ENCODE assay signal across 10 cellular contexts in the genomic region with DNA sequence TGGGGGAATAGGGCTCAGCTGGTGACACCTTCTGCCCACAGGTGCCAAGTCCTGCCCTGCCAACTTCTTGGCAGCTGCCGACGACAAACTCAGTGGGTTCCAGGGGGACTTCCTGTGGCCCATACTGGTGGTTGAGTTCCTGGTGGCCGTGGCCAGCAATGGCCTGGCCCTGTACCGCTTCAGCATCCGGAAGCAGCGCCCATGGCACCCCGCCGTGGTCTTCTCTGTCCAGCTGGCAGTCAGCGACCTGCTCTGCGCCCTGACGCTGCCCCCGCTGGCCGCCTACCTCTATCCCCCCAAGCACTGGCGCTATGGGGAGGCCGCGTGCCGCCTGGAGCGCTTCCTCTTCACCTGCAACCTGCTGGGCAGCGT. TPM values are rescaled to one million over a fixed set of nuclear protein-coding genes. Genes with fewer than 3 reads are reported as not detected.
DNase-seq lines count a peak whose midpoint lies in the region; ATAC-seq and TF ChIP-seq lines count a peak whose summit lies in the region.
"Had no signal": no experiment of that assay in that cellular context is flagged by ENCODE, and none has a peak within 500 bp of the region (broad histone marks: within the 10 kb centered on the region; RNA-seq: fewer than 3 reads in every experiment).

No MANE protein-coding gene starts in this region.

- H3F3A ChIP-seq in OCI-LY1 (ENCODE audit: insufficient read depth, low read length), result peaks cover 14% of the 10 kb centered on the region; the same call in 1 of the 2 replicates

- H3K4ac ChIP-seq in trophoblast cell (ENCODE audit: low read depth, low read length), result no peak overlapping the region

- peaks cover 45% of the 10 kb centered on the region for H3K4me1 Mint-ChIP-seq in activated naive CD4-positive, alpha-beta T cell treated with anti-CD3 and anti-CD28 coated beads, Interleukin-2, amount 50 U/mL, for 24 hours
- peaks cover 45% of the 10 kb centered on the region for H3K4me1 Mint-ChIP-seq in activated naive CD4-positive, alpha-beta T cell treated with anti-CD3 and anti-CD28 coated beads for 36 hours (ENCODE audit: low read depth)
- peaks cover 51% of the 10 kb centered on the region for H3K4me1 Mint-ChIP-seq in central memory CD8-positive, alpha-beta T cell

- H3K9ac ChIP-seq in OCI-LY1 (ENCODE audit: low read length) (no peak overlapping the region; the same call in 1 of the 2 replicates), trophoblast cell (ENCODE audit: low read length) (no peak overlapping the region)

- H3K4me3 Mint-ChIP-seq in activated naive CD4-positive, alpha-beta T cell treated with anti-CD3 and anti-CD28 coated beads, Interleukin-2, amount 50 U/mL, for 24 hours, result peak overlapping the region; percentile 11
- no peak overlapping the region for H3K4me3 Mint-ChIP-seq in activated naive CD4-positive, alpha-beta T cell treated with anti-CD3 and anti-CD28 coated beads for 36 hours
- H3K4me3 Mint-ChIP-seq in central memory CD8-positive, alpha-beta T cell, result peak overlapping the region; percentile 85

- no peak for DNase-seq in activated naive CD4-positive, alpha-beta T cell treated with anti-CD3 and anti-CD28 coated beads for 36 hours
- no peak for DNase-seq in central memory CD8-positive, alpha-beta T cell (ENCODE audit: low spot score in 2 of 2)
- peak; percentile 53 for DNase-seq in stimulated activated CD8-positive, alpha-beta memory T cell treated with anti-CD3 and anti-CD28 coated beads, Interleukin-4, amount 100 ng/mL, for 48 hours
- DNase-seq in NK-92 (lab: John Stamatoyannopoulos, UW; ENCODE audit: unreplicated experiment) (no peak), trophoblast cell (no peak)
- DNase-seq: esophagus squamous epithelium had no signal

- no peak for TF ChIP-seq CTCF in OCI-LY1 (IDR thresholded peaks at IDR 0.05; ENCODE audit: low read length)

- H2BK120ac ChIP-seq in trophoblast cell (ENCODE audit: insufficient read depth, low read length, poor library complexity), result no peak overlapping the region

- CTCF ChIA-PET in activated naive CD4-positive, alpha-beta T cell treated with anti-CD3 and anti-CD28 coated beads for 36 hours (lab: Charles Lee), result interaction anchor here (0.6 to 3.7 kb wide), 6 partner anchors 10 to 181 kb away, joined by 3 to 17 read pairs (median 9); no protein-coding TSS in a partner anchor

- peaks cover 84% of the 10 kb centered on the region for H3K36me3 ChIP-seq in OCI-LY1 (ENCODE audit: insufficient read depth, low read length)
- H3K36me3 ChIP-seq in trophoblast cell (ENCODE audit: control insufficient read depth in 1 of 2, insufficient read depth in 2 of 2, low read length in 2 of 2), result peaks cover 66 to 74% of the 10 kb centered on the region in 2 experiments

- H2AK5ac ChIP-seq in trophoblast cell (ENCODE audit: low read length), result no peak overlapping the region

- H3K27me3 ChIP-seq in OCI-LY1 (ENCODE audit: insufficient read depth, low read length) (no peaks in the 10 kb centered on the region), trophoblast cell (ENCODE audit: insufficient read depth, low read length) (no peaks in the 10 kb centered on the region)
- H3K27me3 ChIP-seq: ascending aorta, esophagus squamous epithelium had no signal

- no CpG with 5 or more reads among the region's 19 CpGs for WGBS in trophoblast cell (ENCODE audit: extremely low coverage, insufficient coverage, insufficient read length)

- intact Hi-C loops in activated naive CD4-positive, alpha-beta T cell treated with anti-CD3 and anti-CD28 coated beads for 36 hours (cut with micrococcal nuclease), result loop anchor here (1.0 to 5.0 kb wide), 4 partner anchors 9 to 181 kb away; no protein-coding TSS in a partner anchor

- no peak for ATAC-seq in central memory CD8-positive, alpha-beta T cell (replicated peaks; ENCODE audit: extremely low read depth, poor library complexity, severe bottlenecking)
- ATAC-seq in GM19463 (IDR thresholded peaks at IDR 0.05; ENCODE audit: unreplicated experiment), result no peak

- no peaks in the 10 kb centered on the region for H4K20me1 ChIP-seq in OCI-LY1 (ENCODE audit: insufficient read depth, low read length)

- no peak overlapping the region for H4K91ac ChIP-seq in trophoblast cell (ENCODE audit: low read depth, low read length)

- H3K79me2 ChIP-seq in OCI-LY1 (ENCODE audit: insufficient read depth, low read length) (no peaks in the 10 kb centered on the region), trophoblast cell (ENCODE audit: control insufficient read depth, insufficient read depth, low read length, poor library complexity) (no peaks in the 10 kb centered on the region)

- peak overlapping the region; percentile 31; the same call in 1 of the 2 replicates for H3K4me2 ChIP-seq in OCI-LY1 (ENCODE audit: low read length)
- H3K4me2 ChIP-seq in trophoblast cell (ENCODE audit: low read length), result no peak overlapping the region

- H3K79me1 ChIP-seq in trophoblast cell (ENCODE audit: low read length), result no peaks in the 10 kb centered on the region

- H4K8ac ChIP-seq in trophoblast cell (ENCODE audit: low read depth, low read length), result no peak overlapping the region

- H3K27me3 Mint-ChIP-seq in activated naive CD4-positive, alpha-beta T cell treated with anti-CD3 and anti-CD28 coated beads, Interleukin-2, amount 50 U/mL, for 24 hours, result no peaks in the 10 kb centered on the region
- H3K27me3 Mint-ChIP-seq in activated naive CD4-positive, alpha-beta T cell treated with anti-CD3 and anti-CD28 coated beads for 36 hours (ENCODE audit: low read depth), result no peaks in the 10 kb centered on the region
- no peaks in the 10 kb centered on the region for H3K27me3 Mint-ChIP-seq in central memory CD8-positive, alpha-beta T cell

- no peak overlapping the region for H3K23ac ChIP-seq in trophoblast cell (ENCODE audit: low read length)

- H3K27ac ChIP-seq in OCI-LY1 (ENCODE audit: low read depth, low read length, poor library complexity, severe bottlenecking) (peak overlapping the region; percentile 89), trophoblast cell (ENCODE audit: low read depth, low read length) (no peak overlapping the region)
- H3K27ac ChIP-seq: ascending aorta had no signal

- peak overlapping the region; percentile 30 for H3K27ac Mint-ChIP-seq in activated naive CD4-positive, alpha-beta T cell treated with anti-CD3 and anti-CD28 coated beads, Interleukin-2, amount 50 U/mL, for 24 hours
- no peak overlapping the region for H3K27ac Mint-ChIP-seq in activated naive CD4-positive, alpha-beta T cell treated with anti-CD3 and anti-CD28 coated beads for 36 hours
- peak overlapping the region; percentile 99 for H3K27ac Mint-ChIP-seq in central memory CD8-positive, alpha-beta T cell (ENCODE audit: low read depth)

- H2AFZ ChIP-seq in OCI-LY1 (ENCODE audit: low read length) (no peak overlapping the region), trophoblast cell (ENCODE audit: insufficient read depth, low read length, poor library complexity) (no peak overlapping the region)

- no peaks in the 10 kb centered on the region for H3K9me3 Mint-ChIP-seq in activated naive CD4-positive, alpha-beta T cell treated with anti-CD3 and anti-CD28 coated beads, Interleukin-2, amount 50 U/mL, for 24 hours
- H3K9me3 Mint-ChIP-seq in activated naive CD4-positive, alpha-beta T cell treated with anti-CD3 and anti-CD28 coated beads for 36 hours, result no peaks in the 10 kb centered on the region
- H3K9me3 Mint-ChIP-seq in central memory CD8-positive, alpha-beta T cell, result no peaks in the 10 kb centered on the region

- no peak overlapping the region for H2BK12ac ChIP-seq in trophoblast cell (ENCODE audit: low read length)

- no peak overlapping the region for H4K12ac ChIP-seq in trophoblast cell (ENCODE audit: low read depth, low read length)

- no peak overlapping the region for H3K4me3 ChIP-seq in OCI-LY1 (ENCODE audit: low read depth, low read length, poor library complexity, severe bottlenecking)
- no peak overlapping the region for H3K4me3 ChIP-seq in trophoblast cell (ENCODE audit: low read depth, low read length)
- H3K4me3 ChIP-seq: ascending aorta had no signal

- no peak overlapping the region for H3K14ac ChIP-seq in trophoblast cell (ENCODE audit: low read length)

- H2BK5ac ChIP-seq in trophoblast cell (ENCODE audit: low read depth, low read length, poor library complexity), result no peak overlapping the region

- H3K36me3 Mint-ChIP-seq in activated naive CD4-positive, alpha-beta T cell treated with anti-CD3 and anti-CD28 coated beads, Interleukin-2, amount 50 U/mL, for 24 hours, result peaks cover 10% of the 10 kb centered on the region
- peaks cover 41% of the 10 kb centered on the region for H3K36me3 Mint-ChIP-seq in activated naive CD4-positive, alpha-beta T cell treated with anti-CD3 and anti-CD28 coated beads for 36 hours (ENCODE audit: low read depth)
- H3K36me3 Mint-ChIP-seq in central memory CD8-positive, alpha-beta T cell (ENCODE audit: insufficient read depth), result peaks cover 80% of the 10 kb centered on the region

- H3K4me1 ChIP-seq in OCI-LY1 (ENCODE audit: insufficient read depth, low read length, severe bottlenecking), result peaks cover 63% of the 10 kb centered on the region
- peaks cover 0 to 2% of the 10 kb centered on the region in 2 experiments for H3K4me1 ChIP-seq in trophoblast cell (ENCODE audit: control insufficient read depth in 1 of 2, insufficient read depth in 2 of 2, low read length in 2 of 2)

- H3K9me2 ChIP-seq in OCI-LY1 (ENCODE audit: low read depth, low read length), result no peaks in the 10 kb centered on the region

- no peak overlapping the region for H3K18ac ChIP-seq in trophoblast cell (ENCODE audit: low read length)

- no peaks in the 10 kb centered on the region for H3K9me3 ChIP-seq in OCI-LY1 (ENCODE audit: low read length)
- H3K9me3 ChIP-seq in trophoblast cell (ENCODE audit: insufficient read depth, low read depth, low read length), result no peaks in the 10 kb centered on the region
- H3K9me3 ChIP-seq: ascending aorta, esophagus squamous epithelium had no signal

RNA-seq across cellular contexts. Expression of a gene that starts 2.1 kb away (rescaled TPM):
- 10 to 100 TPM; 11.8 to 12.2 TPM for total RNA-seq in activated naive CD4-positive, alpha-beta T cell treated with anti-CD3 and anti-CD28 coated beads for 36 hours
- 4.1 and 4.5 TPM in 2 replicates for polyA plus RNA-seq in trophoblast cell (2013)

RNA-seq across cellular contexts. Expression of a gene that starts 6.1 kb away (rescaled TPM):
- 100 to 1,000 TPM; 213 to 222 TPM for total RNA-seq in activated naive CD4-positive, alpha-beta T cell treated with anti-CD3 and anti-CD28 coated beads for 36 hours
- polyA plus RNA-seq in trophoblast cell (2013), result 186 and 187 TPM in 2 replicates

RNA-seq across cellular contexts. Expression of a gene that starts 7.4 kb away (rescaled TPM):
- total RNA-seq in activated naive CD4-positive, alpha-beta T cell treated with anti-CD3 and anti-CD28 coated beads for 36 hours, result 10 to 100 TPM; 59.7 to 60.0 TPM
- polyA plus RNA-seq in trophoblast cell (2013), result 31.7 and 31.9 TPM in 2 replicates
- total RNA-seq: ascending aorta had no signal

RNA-seq across cellular contexts. Expression of a gene that starts 11.1 kb away (rescaled TPM):
- 10 to 100 TPM; 18.6 to 20.7 TPM for total RNA-seq in activated naive CD4-positive, alpha-beta T cell treated with anti-CD3 and anti-CD28 coated beads for 36 hours
- 0.04 TPM in 1 of 2 replicates, not detected in the other for polyA plus RNA-seq in trophoblast cell (2013)
- total RNA-seq: ascending aorta had no signal

RNA-seq across cellular contexts. Expression of a gene that starts 27.5 kb away (rescaled TPM):
- total RNA-seq in activated naive CD4-positive, alpha-beta T cell treated with anti-CD3 and anti-CD28 coated beads for 36 hours, result 10 to 100 TPM; 28.3 to 31.9 TPM
- polyA plus RNA-seq in trophoblast cell (2013), result 1.2 and 1.3 TPM in 2 replicates
